In genomic region chrX:31331928-31332327, GRCh38 we compare ENCODE assay signal across 31 cellular contexts.
DNase-seq lines count a peak whose midpoint lies in the region; ATAC-seq, FAIRE-seq and TF ChIP-seq lines count a peak whose summit lies in the region.
"Had no signal": no experiment of that assay in that cellular context is flagged by ENCODE, and none has a peak within 500 bp of the region (broad histone marks: within the 10 kb centered on the region; RNA-seq: fewer than 3 reads in every experiment).

No MANE protein-coding gene starts in this region.

- DNase-seq in NCI-H345 (lab: John Stamatoyannopoulos, UW), result peak; percentile 9
- DNase-seq in NCI-H345 treated with DMSO at 0.1 percent for 48 hours (lab: John Stamatoyannopoulos, UW; ENCODE audit: unreplicated experiment), result no peak
- DNase-seq in HTR-8/SVneo (ENCODE audit: insufficient read length, low spot score), result no peak
- DNase-seq in body of pancreas, result peak in 3 of 4 donors; percentile 2 to 12 (median 8)
- DNase-seq in mesenchymal stem cell, result no peak
- DNase-seq in activated CD4-positive, CD25-positive, alpha-beta regulatory T cell treated with anti-CD3 and anti-CD28 coated beads, Interleukin-2, amount 50 U/mL, for 72 hours, result no peak
- DNase-seq in dermis blood vessel endothelial cell, result no peak
- DNase-seq in HCEC 1CT, result no peak
- DNase-seq: activated CD4-positive, alpha-beta memory T cell treated with anti-CD3 and anti-CD28 coated beads for 36 hours; activated naive CD4-positive, alpha-beta T cell treated with anti-CD3 and anti-CD28 coated beads for 36 hours; DMS79 treated with DMSO at 0.1 percent for 48 hours; GF-D8; hypothalamus; KG1; left lung; midbrain; naive thymus-derived CD4-positive, alpha-beta T cell; NCI-H1436 treated with DMSO at 0.1 percent for 48 hours; NCI-H2081 treated with DMSO at 0.1 percent for 48 hours; NCI-H446; NCI-H774; RPMI8226; stimulated activated CD4-positive, alpha-beta T cell treated with anti-CD3 and anti-CD28 coated beads, Interleukin-15, amount 100 ng/mL, for 24 hours; stimulated activated CD4-positive, alpha-beta T cell treated with anti-CD3 and anti-CD28 coated beads, Interleukin-4, amount 100 ng/mL, for 4 hours; tibial artery had no signal

- peak overlapping the region; percentile 54 for H2AK5ac ChIP-seq in mesenchymal stem cell (ENCODE audit: low read length, severe bottlenecking)

- H2BK120ac ChIP-seq in mesenchymal stem cell (ENCODE audit: low read depth, low read length), result no peak overlapping the region

- peak overlapping the region; percentile 39 to 52 for H2BK12ac ChIP-seq in mesenchymal stem cell (ENCODE audit: low read length in 2 of 2)

- H3K4me1 ChIP-seq in body of pancreas (no peaks in the 10 kb centered on the region), mesenchymal stem cell (ENCODE audit: control insufficient read depth, insufficient read depth, low read depth, low read length) (peaks cover 2% of the 10 kb centered on the region)
- H3K4me1 ChIP-seq: gastroesophageal sphincter, left lung, prostate gland, vagina had no signal

- peak overlapping the region; percentile 28 for H4K8ac ChIP-seq in mesenchymal stem cell (ENCODE audit: low read length)

- peak; percentile 84 for FAIRE-seq in HTR-8/SVneo (lab: Jason Lieb, UNC)
- FAIRE-seq: GM19239 had no signal

- peak overlapping the region in 1 of 2 experiments; percentile 32 for H3K14ac ChIP-seq in mesenchymal stem cell (ENCODE audit: low read length in 2 of 2)

- no peak for TF ChIP-seq POLR2A in body of pancreas (IDR thresholded peaks at IDR 0.05)

- no peaks in the 10 kb centered on the region for H3K79me1 ChIP-seq in mesenchymal stem cell (replicated peaks; ENCODE audit: low read length, poor library complexity, severe bottlenecking)

- intact Hi-C loops in body of pancreas (cut with DNase I), result no loop called here

- peak overlapping the region; percentile 19 for H2BK5ac ChIP-seq in mesenchymal stem cell (ENCODE audit: low read depth, low read length, poor library complexity, severe bottlenecking)

- H3K9me3 ChIP-seq in body of pancreas (no peaks in the 10 kb centered on the region), mesenchymal stem cell (ENCODE audit: control insufficient read depth, low read length) (no peaks in the 10 kb centered on the region)
- H3K9me3 ChIP-seq: gastroesophageal sphincter, left lung, neutrophil, prostate gland, tibial artery, vagina had no signal

- no peaks in the 10 kb centered on the region for H3K27me3 ChIP-seq in body of pancreas
- H3K27me3 ChIP-seq in mesenchymal stem cell (ENCODE audit: control insufficient read depth in 1 of 2, insufficient read depth in 1 of 2, low read length in 2 of 2), result no peaks in the 10 kb centered on the region
- H3K27me3 ChIP-seq: gastroesophageal sphincter, left lung, neutrophil, tibial artery, vagina had no signal

- H2AFZ ChIP-seq in mesenchymal stem cell (ENCODE audit: low read depth, low read length), result no peak overlapping the region

- H2BK15ac ChIP-seq in mesenchymal stem cell (ENCODE audit: low read depth, poor library complexity, severe bottlenecking), result no peak overlapping the region

- H3K18ac ChIP-seq in mesenchymal stem cell (ENCODE audit: low read depth in 1 of 2, low read length in 2 of 2), result peak overlapping the region in 1 of 2 experiments; percentile 80

- 79 to 81% methylated on average over 5 of the region's 5 CpGs for WGBS in body of pancreas, 2 donors
- WGBS in mesenchymal stem cell, result 98% methylated on average over 4 of the region's 5 CpGs

- no peak overlapping the region for H4K91ac ChIP-seq in mesenchymal stem cell (ENCODE audit: low read length)

- no peak overlapping the region for H3K23ac ChIP-seq in mesenchymal stem cell (ENCODE audit: low read length in 2 of 2)

- no peak for TF ChIP-seq CTCF in body of pancreas (IDR thresholded peaks at IDR 0.05)

- H3K9ac ChIP-seq in mesenchymal stem cell (ENCODE audit: low read length), result no peak overlapping the region

- no peak overlapping the region for H3K27ac ChIP-seq in body of pancreas
- H3K27ac ChIP-seq in mesenchymal stem cell (ENCODE audit: low read length, poor library complexity, severe bottlenecking), result no peak overlapping the region
- H3K27ac ChIP-seq: gastroesophageal sphincter, left lung, neutrophil, prostate gland, tibial artery, vagina had no signal

- H3K36me3 ChIP-seq in body of pancreas (replicated peaks in 1 of 2; ENCODE audit: insufficient read depth in 1 of 2, low read depth in 2 of 2), result no peaks in the 10 kb centered on the region
- no peaks in the 10 kb centered on the region for H3K36me3 ChIP-seq in mesenchymal stem cell (ENCODE audit: control insufficient read depth in 1 of 2, insufficient read depth in 2 of 2, low read depth in 1 of 2, low read length in 2 of 2)
- H3K36me3 ChIP-seq: gastroesophageal sphincter, left lung, neutrophil, prostate gland, tibial artery, vagina had no signal

- no peak overlapping the region for H3K4me2 ChIP-seq in mesenchymal stem cell (ENCODE audit: low read length, poor library complexity, severe bottlenecking)

- no peak for ATAC-seq in body of pancreas
- ATAC-seq: activated CD4-positive, CD25-positive, alpha-beta regulatory T cell treated with anti-CD3 and anti-CD28 coated beads, Interleukin-2, amount 50 U/mL, for 24 hours; gastroesophageal sphincter; left lung; naive thymus-derived CD4-positive, alpha-beta T cell had no signal

- H3K4ac ChIP-seq in mesenchymal stem cell (ENCODE audit: low read depth in 1 of 2, low read length in 2 of 2), result peak overlapping the region in 1 of 2 experiments; percentile 41

- H3K4me3 ChIP-seq in body of pancreas (no peak overlapping the region), mesenchymal stem cell (ENCODE audit: insufficient read depth in 1 of 2, low read depth in 1 of 2, low read length in 2 of 2) (no peak overlapping the region)
- H3K4me3 ChIP-seq: gastroesophageal sphincter, left lung, prostate gland, tibial artery, vagina had no signal

Comparison
In these comparisons a context has a peak if more than half of its experiments do, and no peak if none do; other contexts are left out.
1. DNase-seq: peak in NCI-H345 (single experiment) and body of pancreas (3 of 4); none in NCI-H345 treated with DMSO at 0.1 percent for 48 hours (single experiment), HTR-8/SVneo (single experiment), mesenchymal stem cell (single experiment), activated CD4-positive, CD25-positive, alpha-beta regulatory T cell treated with anti-CD3 and anti-CD28 coated beads, Interleukin-2, amount 50 U/mL, for 72 hours (single experiment), dermis blood vessel endothelial cell (single experiment) and HCEC 1CT (single experiment).